7 cellular contexts compared by ENCODE assay signal in genomic region chr9:127612993-127613954, GRCh38. TPM values are rescaled to one million over a fixed set of nuclear protein-coding genes. Genes with fewer than 3 reads are reported as not detected.
A peak's percentile ranks its signal among the peaks of the same experiment; 100 is the strongest.
DNase-seq lines count a peak whose midpoint lies in the region; ATAC-seq and TF ChIP-seq lines count a peak whose summit lies in the region.

No MANE protein-coding gene starts in this region.

- intact Hi-C loops in activated naive CD4-positive, alpha-beta T cell treated with anti-CD3 and anti-CD28 coated beads for 36 hours (cut with micrococcal nuclease): loop anchor here (1.0 to 5.0 kb wide), 5 partner anchors 44 to 454 kb away; partner anchors contain the start of genes NAIF1, PTRH1, ST6GALNAC4 and TOR2A

- peak overlapping the region; percentile 91 for H2AFZ ChIP-seq in neuron (ENCODE audit: low read depth, low read length)

- peak overlapping the region; percentile 79 for H3K4me3 Mint-ChIP-seq in activated naive CD4-positive, alpha-beta T cell treated with anti-CD3 and anti-CD28 coated beads for 36 hours

- H3K4me1 ChIP-seq in Peyer's patch (peaks cover 0 to 12% (median 5%) of the 10 kb centered on the region in 4 donors), gastroesophageal sphincter (peaks cover 0 to 34% (median 6%) of the 10 kb centered on the region in 3 donors), neuron (ENCODE audit: insufficient read depth, low read length) (peaks cover 17% of the 10 kb centered on the region), urinary bladder (ENCODE audit: insufficient read depth) (no peaks in the 10 kb centered on the region)

- peaks cover 15% of the 10 kb centered on the region for H3K27me3 Mint-ChIP-seq in activated naive CD4-positive, alpha-beta T cell treated with anti-CD3 and anti-CD28 coated beads for 36 hours (ENCODE audit: low read depth)

- 16 to 57% methylated on average over 6 to 15 of the region's 44 CpGs for WGBS in gastroesophageal sphincter (ENCODE audit: low coverage in 1 of 2), 2 donors
- 7% methylated on average over 44 of the region's 44 CpGs for WGBS in urinary bladder

- H3K9me3 ChIP-seq in Peyer's patch: no peaks in the 10 kb centered on the region
- H3K9me3 ChIP-seq in gastroesophageal sphincter: no peaks in the 10 kb centered on the region
- no peaks in the 10 kb centered on the region for H3K9me3 ChIP-seq in neuron (ENCODE audit: low read length)

- CTCF ChIA-PET in activated naive CD4-positive, alpha-beta T cell treated with anti-CD3 and anti-CD28 coated beads for 36 hours (lab: Charles Lee): interaction anchor here (0.6 kb wide), 1 partner anchor 646 kb away, joined by 3 read pairs; no protein-coding TSS in a partner anchor

- no peak for TF ChIP-seq CTCF in Peyer's patch (IDR thresholded peaks at IDR 0.05)
- no peak for TF ChIP-seq CTCF in gastroesophageal sphincter (IDR thresholded peaks at IDR 0.05)

- TF ChIP-seq POLR2A in Peyer's patch (IDR thresholded peaks at IDR 0.05) (peak in 1 of 2 donors; percentile 25), gastroesophageal sphincter (IDR thresholded peaks at IDR 0.05) (peak; percentile 22 to 31)

- H3K27ac Mint-ChIP-seq in activated naive CD4-positive, alpha-beta T cell treated with anti-CD3 and anti-CD28 coated beads for 36 hours: no peak overlapping the region

- peak overlapping the region; percentile 83 for H3K4me3 ChIP-seq in H7 (ENCODE audit: insufficient read depth, low read depth, low read length)
- peak overlapping the region; percentile 69 to 89 (median 80) for H3K4me3 ChIP-seq in Peyer's patch
- H3K4me3 ChIP-seq in gastroesophageal sphincter: peak overlapping the region; percentile 45 to 68
- H3K4me3 ChIP-seq in neuron (ENCODE audit: low read length): peak overlapping the region; percentile 93
- H3K4me3 ChIP-seq in urinary bladder (ENCODE audit: low read depth, low read length): peak overlapping the region; percentile 62

- no peaks in the 10 kb centered on the region for H3K36me3 Mint-ChIP-seq in activated naive CD4-positive, alpha-beta T cell treated with anti-CD3 and anti-CD28 coated beads for 36 hours (ENCODE audit: low read depth)

- H3K4me1 Mint-ChIP-seq in activated naive CD4-positive, alpha-beta T cell treated with anti-CD3 and anti-CD28 coated beads for 36 hours (ENCODE audit: low read depth): peaks cover 18% of the 10 kb centered on the region

- H3K36me3 ChIP-seq in H7 (replicated peaks; ENCODE audit: control insufficient read depth, insufficient read depth, low read length) (no peaks in the 10 kb centered on the region), Peyer's patch (no peaks in the 10 kb centered on the region), gastroesophageal sphincter (no peaks in the 10 kb centered on the region), neuron (ENCODE audit: insufficient read depth, low read length) (no peaks in the 10 kb centered on the region), urinary bladder (ENCODE audit: insufficient read depth) (no peaks in the 10 kb centered on the region)

- H3K27me3 ChIP-seq in H7 (ENCODE audit: control insufficient read depth, insufficient read depth, low read length) (peaks cover 32% of the 10 kb centered on the region), Peyer's patch (peaks cover 0 to 5% of the 10 kb centered on the region in 2 donors), gastroesophageal sphincter (no peaks in the 10 kb centered on the region), neuron (ENCODE audit: insufficient read depth, low read length) (peaks cover 13% of the 10 kb centered on the region)

- peak overlapping the region; percentile 65 to 88 (median 78) for H3K27ac ChIP-seq in Peyer's patch
- H3K27ac ChIP-seq in gastroesophageal sphincter: peak overlapping the region in 3 of 4 donors; percentile 85 to 97 (median 92)
- H3K27ac ChIP-seq in urinary bladder (ENCODE audit: low read depth): peak overlapping the region; percentile 83

- peak; percentile 59 for ATAC-seq in gastroesophageal sphincter

- TF ChIP-seq EP300 in gastroesophageal sphincter (IDR thresholded peaks at IDR 0.05): no peak

- no peaks in the 10 kb centered on the region for H3K9me3 Mint-ChIP-seq in activated naive CD4-positive, alpha-beta T cell treated with anti-CD3 and anti-CD28 coated beads for 36 hours

- DNase-seq in H7 (peak; percentile 84), Peyer's patch (peak; percentile 29 to 72 (median 66)), NCI-H2029 treated with DMSO at 0.1 percent for 48 hours (lab: John Stamatoyannopoulos, UW) (no peak)
- DNase-seq in activated naive CD4-positive, alpha-beta T cell treated with anti-CD3 and anti-CD28 coated beads for 36 hours: peak; percentile 36

RNA-seq across cellular contexts. Expression of gene STXBP1, which starts 1.2 kb away (rescaled TPM):
- 5.9 and 12.0 TPM in 2 replicates for total RNA-seq in H7 (2014; rRNA removed; shearing (Covaris generic))
- total RNA-seq in Peyer's patch: 10 to 100 TPM in 2 of 4 donors, 1 to 10 TPM in 2; 4.4 to 90.8 (median 12.6) TPM
- total RNA-seq in activated naive CD4-positive, alpha-beta T cell treated with anti-CD3 and anti-CD28 coated beads for 36 hours: 10 to 100 TPM; 17.4 to 17.8 TPM
- total RNA-seq in gastroesophageal sphincter: 10 to 100 TPM; 25.7 to 47.0 (median 33.1) TPM
- 13.7 TPM for total RNA-seq in urinary bladder
- 28.9 TPM for polyA plus RNA-seq in urinary bladder
